In the genomic region with DNA sequence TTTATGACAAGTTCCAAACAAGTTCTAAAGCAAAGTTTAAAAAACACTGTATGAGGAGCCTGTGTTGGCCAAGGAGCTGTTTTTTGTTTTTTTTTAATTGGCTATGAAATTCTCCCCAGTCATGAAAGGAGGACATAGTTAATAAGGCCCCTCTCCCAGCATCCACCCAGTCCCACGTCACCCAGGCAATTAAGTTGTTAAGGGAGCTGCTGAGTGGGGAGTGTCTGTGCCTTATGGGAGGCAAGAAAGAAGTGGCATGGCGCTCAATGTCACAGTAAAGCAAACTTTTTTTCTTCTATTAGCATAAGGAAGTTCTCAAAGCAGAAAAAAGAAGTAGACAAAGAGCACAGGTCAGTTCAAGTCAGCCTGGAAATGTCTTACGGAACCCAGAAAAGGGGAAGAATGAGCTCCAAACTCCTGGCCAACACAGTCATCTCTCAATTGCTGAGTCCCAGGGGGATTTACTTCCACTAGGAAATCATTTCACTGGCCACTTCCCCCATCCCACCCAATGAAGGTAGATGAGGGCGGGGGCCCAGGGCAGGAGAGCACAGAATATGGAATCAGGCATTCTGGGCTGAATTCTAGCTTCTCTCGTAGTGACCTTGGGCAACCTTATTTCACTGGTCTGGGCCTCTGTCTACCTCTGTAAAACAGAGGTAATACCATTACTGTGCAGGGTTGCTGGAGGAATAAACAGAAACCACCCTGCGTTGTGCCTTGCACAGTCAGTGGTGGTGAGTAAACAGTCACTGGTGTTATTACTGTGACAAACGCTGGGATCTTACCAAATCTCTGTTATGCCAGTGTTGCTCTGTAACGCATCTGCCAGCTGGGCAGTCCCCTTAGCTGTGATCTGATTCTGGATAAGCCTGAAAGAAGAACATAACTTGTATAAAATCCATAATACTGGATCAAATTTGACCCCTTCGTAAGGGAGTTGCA, we compare ENCODE assay signal across 15 cellular contexts. TPM values are rescaled to one million over a fixed set of nuclear protein-coding genes. Genes with fewer than 3 reads are reported as not detected.
DNase-seq lines count a peak whose midpoint lies in the region; ATAC-seq, FAIRE-seq and TF ChIP-seq lines count a peak whose summit lies in the region.
"Had no signal": no experiment of that assay in that cellular context is flagged by ENCODE, and none has a peak within 500 bp of the region (broad histone marks: within the 10 kb centered on the region; RNA-seq: fewer than 3 reads in every experiment).

No MANE protein-coding gene starts in this region.

- peak; percentile 37 for DNase-seq in Ammon's horn (ENCODE audit: low spot score)
- DNase-seq in colonic mucosa = peak; percentile 62
- no peak for DNase-seq in DMS 273 treated with DMSO at 0.1 percent for 48 hours (lab: John Stamatoyannopoulos, UW)
- no peak for DNase-seq in cortex of kidney (lab: John Stamatoyannopoulos, UW)
- DNase-seq in HTR-8/SVneo (ENCODE audit: insufficient read length, low spot score) = no peak
- no peak for DNase-seq in activated T-cell treated with anti-CD3 and anti-CD28 coated beads, Interleukin-2, amount 50 U/mL, for 4 hours
- DNase-seq: activated CD4-positive, alpha-beta T cell treated with anti-CD3 and anti-CD28 coated beads for 36 hours; KG1; mesendoderm; ovary; SW 1271 had no signal

- FAIRE-seq in HTR-8/SVneo (lab: Jason Lieb, UNC) = no peak
- FAIRE-seq: GM19239 had no signal

- TF ChIP-seq CTCF in colonic mucosa (IDR thresholded peaks at IDR 0.05) = no peak
- peak; percentile 6 for TF ChIP-seq CTCF in neutrophil (IDR thresholded peaks at IDR 0.05)

- H3K27me3 Mint-ChIP-seq in IgD-negative memory B cell = no peaks in the 10 kb centered on the region
- no peaks in the 10 kb centered on the region for H3K27me3 Mint-ChIP-seq in activated T-cell treated with anti-CD3 and anti-CD28 coated beads, Interleukin-2, amount 50 U/mL, for 4 hours (ENCODE audit: low read depth)
- H3K27me3 Mint-ChIP-seq: activated CD4-positive, alpha-beta T cell treated with anti-CD3 and anti-CD28 coated beads for 36 hours had no signal

- H3K27ac Mint-ChIP-seq in IgD-negative memory B cell = peak overlapping the region in 2 of 3 donors; percentile 73 to 76
- H3K27ac Mint-ChIP-seq: activated CD4-positive, alpha-beta T cell treated with anti-CD3 and anti-CD28 coated beads for 36 hours; activated T-helper 1 cell treated with anti-CD3 and anti-CD28 coated beads, Interleukin-12 subunit alpha, Interleukin-12 subunit beta, Interleukin-2, Interleukin-4 antibody, amounts not matched to agents 30 ng/mL and 10 ng/mL and 1 ng/mL, durations not matched to agents 14 hours and 24 hours and 36 hours had no signal

- intact Hi-C loops in colonic mucosa (cut with DNase I) = no loop called here

- H3K4me3 ChIP-seq in colonic mucosa (no peak overlapping the region), neutrophil (ENCODE audit: low read depth in 1 of 2, low read length in 1 of 2) (peak overlapping the region in 1 of 2 experiments; percentile 22)
- H3K4me3 ChIP-seq: ovary had no signal

- no peak overlapping the region for H3K4me3 Mint-ChIP-seq in IgD-negative memory B cell
- H3K4me3 Mint-ChIP-seq in activated T-cell treated with anti-CD3 and anti-CD28 coated beads, Interleukin-2, amount 50 U/mL, for 4 hours = no peak overlapping the region
- H3K4me3 Mint-ChIP-seq: activated CD4-positive, alpha-beta T cell treated with anti-CD3 and anti-CD28 coated beads for 36 hours; activated T-helper 1 cell treated with anti-CD3 and anti-CD28 coated beads, Interleukin-12 subunit alpha, Interleukin-12 subunit beta, Interleukin-2, Interleukin-4 antibody, amounts not matched to agents 30 ng/mL and 10 ng/mL and 1 ng/mL, durations not matched to agents 14 hours and 24 hours and 36 hours had no signal

- peak overlapping the region; percentile 3 to 79 for H3K9ac ChIP-seq in colonic mucosa (ENCODE audit: low read depth in 2 of 2, low read length in 2 of 2)

- H3K36me3 ChIP-seq in colonic mucosa (peaks cover 3% of the 10 kb centered on the region), neutrophil (no peaks in the 10 kb centered on the region)
- H3K36me3 ChIP-seq: ovary had no signal

- H3K27me3 ChIP-seq in colonic mucosa (no peaks in the 10 kb centered on the region), neutrophil (no peaks in the 10 kb centered on the region)
- H3K27me3 ChIP-seq: ovary had no signal

- peaks cover 18% of the 10 kb centered on the region for H3K4me1 ChIP-seq in colonic mucosa
- H3K4me1 ChIP-seq in neutrophil (ENCODE audit: control insufficient read depth in 1 of 2, insufficient read depth in 1 of 2, low read depth in 1 of 2, low read length in 1 of 2) = peaks cover 66 to 82% of the 10 kb centered on the region in 2 experiments

- H3K4me1 Mint-ChIP-seq in IgD-negative memory B cell = peaks cover 37 to 42% (median 39%) of the 10 kb centered on the region in 3 donors
- H3K4me1 Mint-ChIP-seq in activated T-cell treated with anti-CD3 and anti-CD28 coated beads, Interleukin-2, amount 50 U/mL, for 4 hours (ENCODE audit: low read depth) = peaks cover 3% of the 10 kb centered on the region
- H3K4me1 Mint-ChIP-seq: activated CD4-positive, alpha-beta T cell treated with anti-CD3 and anti-CD28 coated beads for 36 hours had no signal

- H3K27ac ChIP-seq in colonic mucosa (peak overlapping the region; percentile 88), neutrophil (peak overlapping the region; percentile 80)
- H3K27ac ChIP-seq: ovary had no signal

- ATAC-seq in activated T-cell treated with anti-CD3 and anti-CD28 coated beads, Interleukin-2, amount 50 U/mL, for 4 hours = no peak
- ATAC-seq: activated CD4-positive, alpha-beta T cell treated with anti-CD3 and anti-CD28 coated beads for 36 hours had no signal

- H3K9me3 Mint-ChIP-seq in IgD-negative memory B cell = no peaks in the 10 kb centered on the region
- H3K9me3 Mint-ChIP-seq in activated T-cell treated with anti-CD3 and anti-CD28 coated beads, Interleukin-2, amount 50 U/mL, for 4 hours = no peaks in the 10 kb centered on the region
- H3K9me3 Mint-ChIP-seq: activated T-helper 1 cell treated with anti-CD3 and anti-CD28 coated beads, Interleukin-12 subunit alpha, Interleukin-12 subunit beta, Interleukin-2, Interleukin-4 antibody, amounts not matched to agents 30 ng/mL and 10 ng/mL and 1 ng/mL, durations not matched to agents 14 hours and 24 hours and 36 hours had no signal

- H3K36me3 Mint-ChIP-seq in IgD-negative memory B cell = peaks cover 14% of the 10 kb centered on the region
- peaks cover 24% of the 10 kb centered on the region for H3K36me3 Mint-ChIP-seq in activated T-cell treated with anti-CD3 and anti-CD28 coated beads, Interleukin-2, amount 50 U/mL, for 4 hours (ENCODE audit: insufficient read depth)

- H3K9me3 ChIP-seq in colonic mucosa (no peaks in the 10 kb centered on the region), neutrophil (no peaks in the 10 kb centered on the region)
- H3K9me3 ChIP-seq: ovary had no signal

RNA-seq across cellular contexts. Expression of a gene that starts 49.7 kb away (rescaled TPM):
- 13.5 TPM for polyA plus RNA-seq in IgD-negative memory B cell
- total RNA-seq in colonic mucosa = 10 to 100 TPM in 1 of 2 donors, 1 to 10 TPM in 1; 9.5 to 14.0 TPM
- total RNA-seq in activated T-cell treated with anti-CD3 and anti-CD28 coated beads, Interleukin-2, amount 50 U/mL, for 4 hours = 1 to 10 TPM; 4.1 to 5.4 (median 4.6) TPM

Comparison
In these comparisons a context has a peak if more than half of its experiments do, and no peak if none do; other contexts are left out.
1. DNase-seq: peak in Ammon's horn (single experiment) and colonic mucosa (single experiment); none in DMS 273 treated with DMSO at 0.1 percent for 48 hours (single experiment), cortex of kidney (single experiment), HTR-8/SVneo (single experiment) and activated T-cell treated with anti-CD3 and anti-CD28 coated beads, Interleukin-2, amount 50 U/mL, for 4 hours (single experiment).